In the genomic region with DNA sequence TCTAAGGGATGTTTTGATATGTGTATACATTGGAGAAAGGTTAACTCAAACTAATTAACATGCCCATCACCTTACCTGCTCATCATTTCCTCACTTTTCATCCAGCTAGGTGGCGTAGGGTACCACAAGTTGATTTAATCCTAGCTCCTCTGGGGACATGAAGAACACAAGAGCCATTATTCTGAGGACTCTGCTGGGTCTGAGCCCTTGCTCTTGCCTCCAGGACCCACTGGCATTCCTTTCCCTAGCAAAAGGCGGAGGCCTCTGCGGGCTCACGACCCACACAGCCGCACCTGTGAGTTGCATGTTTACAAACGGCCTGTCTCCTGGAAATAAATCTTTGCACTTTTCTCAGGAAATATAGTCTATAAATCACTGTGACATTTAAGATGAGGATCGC, we compare ENCODE assay signal across 19 cellular contexts.
"Had no signal": no experiment of that assay in that cellular context is flagged by ENCODE, and none has a peak within 500 bp of the region (broad histone marks: within the 10 kb centered on the region; RNA-seq: fewer than 3 reads in every experiment).

No MANE protein-coding gene starts in this region.

- H3K27me3 ChIP-seq: ovary, tibial nerve, uterus had no signal

- H3K36me3 ChIP-seq: left ventricle myocardium inferior, ovary, tibial nerve, uterus had no signal

- ATAC-seq: activated CD4-positive, alpha-beta T cell treated with anti-CD3 and anti-CD28 coated beads for 36 hours; effector memory CD8-positive, alpha-beta T cell; naive thymus-derived CD4-positive, alpha-beta T cell; psoas muscle; right cardiac atrium; stimulated activated naive CD8-positive, alpha-beta T cell treated with anti-CD3 and anti-CD28 coated beads, Interleukin-15, Interleukin-2, amounts not matched to agents 100 U/mL and 50 U/mL, for 24 hours had no signal

- DNase-seq: activated CD4-positive, alpha-beta T cell treated with anti-CD3 and anti-CD28 coated beads for 36 hours; activated CD4-positive, alpha-beta T cell treated with anti-CD3 and anti-CD28 coated beads, Interleukin-2, amount 50 U/mL, for 48 hours; amniotic stem cell; dermis blood vessel endothelial cell; effector memory CD8-positive, alpha-beta T cell; foreskin fibroblast; hypothalamus; kidney; left ventricle myocardium inferior; naive thymus-derived CD4-positive, alpha-beta T cell; psoas muscle; right cardiac atrium; stimulated activated CD4-positive, alpha-beta T cell treated with anti-CD3 and anti-CD28 coated beads, Interleukin-2, amount 100 ng/mL, for 24 hours; stimulated activated naive CD8-positive, alpha-beta T cell treated with anti-CD3 and anti-CD28 coated beads, Interleukin-15, Interleukin-2, amounts not matched to agents 100 U/mL and 50 U/mL, for 24 hours; substantia nigra; T-helper 2 cell; uterus had no signal

- H3K27ac ChIP-seq: left ventricle myocardium inferior, ovary, psoas muscle, tibial nerve, uterus had no signal

- H3K9me3 ChIP-seq: ovary, uterus had no signal

- H3K4me3 ChIP-seq: left ventricle myocardium inferior, ovary, psoas muscle, tibial nerve, uterus had no signal

- H3K4me1 ChIP-seq: left ventricle myocardium inferior, psoas muscle, tibial nerve, uterus had no signal
